Comparison of ENCODE assay signal across 18 cellular contexts in the genomic region with DNA sequence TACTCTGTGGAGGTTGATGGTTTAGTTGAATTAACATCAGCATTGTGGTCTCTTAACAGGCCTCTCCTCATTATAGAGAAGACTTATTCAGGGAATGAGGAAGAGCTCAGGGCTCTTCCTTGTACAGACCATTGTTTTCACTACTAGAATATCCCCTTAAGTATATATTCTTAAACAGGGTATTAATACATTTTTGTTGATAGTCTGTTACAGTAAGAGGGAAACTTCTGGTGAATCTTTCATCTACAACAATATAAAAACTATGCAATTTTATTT.
"Had no signal": no experiment of that assay in that cellular context is flagged by ENCODE, and none has a peak within 500 bp of the region (broad histone marks: within the 10 kb centered on the region; RNA-seq: fewer than 3 reads in every experiment).

No MANE protein-coding gene starts in this region.

- DNase-seq: activated CD4-positive, alpha-beta T cell treated with anti-CD3 and anti-CD28 coated beads, Interleukin-2, amount 50 U/mL, for 4 hours; activated effector memory CD4-positive, alpha-beta T cell treated with anti-CD3 and anti-CD28 coated beads, Interleukin-2, amount 50 U/mL, for 16 hours; activated naive CD4-positive, alpha-beta T cell treated with anti-CD3 and anti-CD28 coated beads, Interleukin-2, amount 50 U/mL, for 16 hours; activated T-cell treated with anti-CD3 and anti-CD28 coated beads, Interleukin-2, amount 50 U/mL, for 72 hours; effector memory CD8-positive, alpha-beta T cell; foreskin melanocyte; hypothalamus; islet precursor cell; left ventricle myocardium superior; nucleus accumbens; posterior cingulate gyrus; spleen; stimulated activated CD4-positive, alpha-beta T cell treated with anti-CD3 and anti-CD28 coated beads, Interleukin-4, amount 100 ng/mL, for 4 hours; T-helper 2 cell had no signal

- H3K27me3 ChIP-seq: cardiac muscle cell, spleen, vagina had no signal

- H3K27ac ChIP-seq: cardiac muscle cell, spleen, vagina, VCaP had no signal

- H3K9me3 ChIP-seq: spleen, vagina had no signal

- H3K36me3 ChIP-seq: cardiac muscle cell, spleen, vagina had no signal

- ATAC-seq: activated T-cell treated with anti-CD3 and anti-CD28 coated beads, Interleukin-2, amount 50 U/mL, for 72 hours; effector memory CD8-positive, alpha-beta T cell; left ventricle myocardium superior; stimulated activated memory B cell treated with anti-CD40 and anti-IgM and Interleukin-4, amounts not matched to agents 10 μg/mL and 1 μg/mL and 100 μg/mL, for 72 hours had no signal

- H3K4me1 ChIP-seq: spleen had no signal

- H3K4me3 ChIP-seq: cardiac muscle cell, spleen, vagina had no signal
